Comparison of ENCODE assay signal across 8 cellular contexts in the genomic region with DNA sequence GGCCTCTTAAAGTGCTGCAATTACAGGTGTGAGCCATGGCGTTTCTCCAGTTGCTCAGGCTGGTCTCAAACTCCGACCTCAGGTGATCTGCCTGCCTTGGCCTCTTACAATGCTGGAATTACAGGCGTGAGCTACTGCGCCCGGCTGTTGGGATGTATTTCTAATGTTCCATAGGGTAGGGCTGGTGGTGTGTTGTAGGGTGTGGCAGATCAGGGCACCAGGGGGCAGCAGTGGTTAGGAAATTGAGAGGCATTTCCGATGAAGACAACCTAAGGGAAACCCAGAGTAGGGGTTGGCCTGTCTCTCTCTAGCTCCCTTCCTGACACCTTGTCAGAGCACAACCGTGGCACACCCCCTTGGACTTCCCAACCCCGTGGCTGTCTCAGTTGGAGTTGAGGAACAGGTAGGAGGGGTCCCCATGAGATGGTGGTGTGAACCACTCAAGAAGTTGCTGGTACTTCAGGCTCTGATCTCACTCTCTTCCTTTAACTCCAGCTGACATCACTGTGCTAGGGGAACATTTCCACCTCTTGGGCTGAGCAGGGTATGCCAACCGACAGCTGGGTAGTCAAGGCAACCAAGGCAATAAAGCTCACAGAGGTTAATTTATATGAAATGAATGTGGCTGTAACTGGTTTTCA. TPM values are rescaled to one million over a fixed set of nuclear protein-coding genes. Genes with fewer than 3 reads are reported as not detected.
A peak's percentile ranks its signal among the peaks of the same experiment; 100 is the strongest.
DNase-seq lines count a peak whose midpoint lies in the region; ATAC-seq and TF ChIP-seq lines count a peak whose summit lies in the region.

No MANE protein-coding gene starts in this region.

- intact Hi-C loops in heart left ventricle (cut with DNase I) = loop anchor here (1.0 to 10.0 kb wide), 14 partner anchors 80 to 498 kb away; a partner anchor contains a TSS

- H3K4me3 ChIP-seq in NB4 (ENCODE audit: low read depth, low read length) (no peak overlapping the region), heart left ventricle (no peak overlapping the region)

- H3K4me1 ChIP-seq in heart left ventricle = no peaks in the 10 kb centered on the region

- H3K27ac ChIP-seq in heart left ventricle = no peak overlapping the region

- no peak for TF ChIP-seq POLR2A in NB4 (IDR thresholded peaks at IDR 0.05; ENCODE audit: extremely low read depth, insufficient read length)
- no peak for TF ChIP-seq POLR2A in heart left ventricle (IDR thresholded peaks at IDR 0.05)

- DNase-seq in NB4 (ENCODE audit: low read depth) = peak; percentile 77
- peak; percentile 80 for DNase-seq in SK-N-DZ (ENCODE audit: low spot score)
- DNase-seq in activated naive CD4-positive, alpha-beta T cell treated with anti-CD3 and anti-CD28 coated beads, Interleukin-2, amount 50 U/mL, for 16 hours = peak; percentile 83
- DNase-seq in heart left ventricle = peak; percentile 53 to 79 (median 68)
- DNase-seq in retina = peak; percentile 76

- peak; percentile 84 for TF ChIP-seq CTCF in GM12872 (IDR thresholded peaks at IDR 0.05; ENCODE audit: insufficient read depth, low read depth, low read length)
- TF ChIP-seq CTCF in NB4 (IDR thresholded peaks at IDR 0.05; ENCODE audit: low read depth, low read length) = peak; percentile 88
- peak; percentile 44 to 69 (median 63) for TF ChIP-seq CTCF in heart left ventricle (IDR thresholded peaks at IDR 0.05)

- WGBS in heart left ventricle, 4 donors = 8 to 14% (median 12%) methylated on average over 9 of the region's 9 CpGs

- no peaks in the 10 kb centered on the region for H3K36me3 ChIP-seq in heart left ventricle

- H3K27me3 ChIP-seq in heart left ventricle = no peaks in the 10 kb centered on the region

- no peaks in the 10 kb centered on the region for H3K9me3 ChIP-seq in heart left ventricle

- ATAC-seq in heart left ventricle = peak; percentile 77 to 90 (median 88)
- no peak for ATAC-seq in HG02970 (IDR thresholded peaks at IDR 0.05; ENCODE audit: low FRiP score, unreplicated experiment)
- ATAC-seq in GM18858 (IDR thresholded peaks at IDR 0.05; ENCODE audit: unreplicated experiment) = no peak

RNA-seq across cellular contexts. Expression of a gene that starts 32.9 kb away (rescaled TPM):
- polyA plus RNA-seq in SK-N-DZ (2014; cell fraction: cytosol; rRNA removed) = 138 and 160 TPM in 2 replicates
- polyA plus RNA-seq in SK-N-DZ (2014; cell fraction: nucleus; rRNA removed) = 63.4 and 73.7 TPM in 2 replicates
- 100 to 1,000 TPM in 3 of 9 donors, 10 to 100 TPM in 6; 57.5 to 126 (median 84.1) TPM for total RNA-seq in heart left ventricle
- polyA plus RNA-seq in heart left ventricle = 100 to 1,000 TPM in 1 of 2 donors, 10 to 100 TPM in 1; 47.2 to 111 TPM

Comparison
In these comparisons a context has a peak if more than half of its experiments do, and no peak if none do; other contexts are left out.
1. ATAC-seq: peak in heart left ventricle (4 of 4); none in HG02970 (single experiment) and GM18858 (single experiment).
2. Peak in every context shown above with its lines, with median percentiles within 50 percentile points of each other: CTCF ChIP-seq and DNase-seq.